1 cellular context compared by ENCODE assay signal in the genomic region with DNA sequence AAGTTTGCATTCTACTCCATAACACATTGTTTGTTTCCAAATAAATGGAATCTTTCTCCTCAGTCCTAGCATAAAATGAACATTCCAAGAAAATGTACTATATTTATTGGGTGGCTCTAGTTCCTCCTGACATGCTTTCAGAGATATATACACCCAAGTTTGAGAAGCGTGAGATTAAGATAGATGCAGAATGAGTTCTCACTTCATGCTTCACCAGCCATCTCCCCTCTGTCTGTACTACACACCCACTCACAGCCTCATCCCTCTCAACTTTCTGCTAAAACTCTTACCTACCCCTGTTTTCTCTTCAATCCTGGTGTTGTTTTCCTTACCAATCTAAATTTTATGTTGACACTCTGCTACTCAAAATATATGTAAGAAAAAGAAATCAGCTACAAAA.
TF ChIP-seq lines count a peak whose summit lies in the region.

No MANE protein-coding gene starts in this region.

TF ChIP-seq in K562, 482 proteins besides CTCF, POLR2A, EP300 and RAD21 (continued from another document):
- TF ChIP-seq, protein P1, sequence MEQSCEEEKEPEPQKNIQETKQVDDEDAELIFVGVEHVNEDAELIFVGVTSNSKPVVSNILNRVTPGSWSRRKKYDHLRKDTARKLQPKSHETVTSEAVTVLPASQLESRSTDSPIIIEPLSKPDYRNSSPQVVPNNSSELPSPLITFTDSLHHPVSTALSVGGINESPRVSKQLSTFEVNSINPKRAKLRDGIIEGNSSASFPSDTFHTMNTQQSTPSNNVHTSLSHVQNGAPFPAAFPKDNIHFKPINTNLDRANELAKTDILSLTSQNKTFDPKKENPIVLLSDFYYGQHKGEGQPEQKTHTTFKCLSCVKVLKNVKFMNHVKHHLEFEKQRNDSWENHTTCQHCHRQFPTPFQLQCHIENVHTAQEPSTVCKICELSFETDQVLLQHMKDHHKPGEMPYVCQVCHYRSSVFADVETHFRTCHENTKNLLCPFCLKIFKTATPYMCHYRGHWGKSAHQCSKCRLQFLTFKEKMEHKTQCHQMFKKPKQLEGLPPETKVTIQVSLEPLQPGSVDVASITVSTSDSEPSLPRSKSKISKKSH (CRISPR knock-in tag; IDR thresholded peaks at IDR 0.05): no peak
- TF ChIP-seq, protein P2, sequence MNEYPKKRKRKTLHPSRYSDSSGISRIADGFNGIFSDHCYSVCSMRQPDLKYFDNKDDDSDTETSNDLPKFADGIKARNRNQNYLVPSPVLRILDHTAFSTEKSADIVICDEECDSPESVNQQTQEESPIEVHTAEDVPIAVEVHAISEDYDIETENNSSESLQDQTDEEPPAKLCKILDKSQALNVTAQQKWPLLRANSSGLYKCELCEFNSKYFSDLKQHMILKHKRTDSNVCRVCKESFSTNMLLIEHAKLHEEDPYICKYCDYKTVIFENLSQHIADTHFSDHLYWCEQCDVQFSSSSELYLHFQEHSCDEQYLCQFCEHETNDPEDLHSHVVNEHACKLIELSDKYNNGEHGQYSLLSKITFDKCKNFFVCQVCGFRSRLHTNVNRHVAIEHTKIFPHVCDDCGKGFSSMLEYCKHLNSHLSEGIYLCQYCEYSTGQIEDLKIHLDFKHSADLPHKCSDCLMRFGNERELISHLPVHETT (CRISPR knock-in tag; conservative IDR thresholded peaks at IDR 0.05 in 1 of 2, IDR thresholded peaks at IDR 0.05 in 1 of 2): no peak
TF ChIP-seq in K562: peak in this region for 0.
